In the genomic region with DNA sequence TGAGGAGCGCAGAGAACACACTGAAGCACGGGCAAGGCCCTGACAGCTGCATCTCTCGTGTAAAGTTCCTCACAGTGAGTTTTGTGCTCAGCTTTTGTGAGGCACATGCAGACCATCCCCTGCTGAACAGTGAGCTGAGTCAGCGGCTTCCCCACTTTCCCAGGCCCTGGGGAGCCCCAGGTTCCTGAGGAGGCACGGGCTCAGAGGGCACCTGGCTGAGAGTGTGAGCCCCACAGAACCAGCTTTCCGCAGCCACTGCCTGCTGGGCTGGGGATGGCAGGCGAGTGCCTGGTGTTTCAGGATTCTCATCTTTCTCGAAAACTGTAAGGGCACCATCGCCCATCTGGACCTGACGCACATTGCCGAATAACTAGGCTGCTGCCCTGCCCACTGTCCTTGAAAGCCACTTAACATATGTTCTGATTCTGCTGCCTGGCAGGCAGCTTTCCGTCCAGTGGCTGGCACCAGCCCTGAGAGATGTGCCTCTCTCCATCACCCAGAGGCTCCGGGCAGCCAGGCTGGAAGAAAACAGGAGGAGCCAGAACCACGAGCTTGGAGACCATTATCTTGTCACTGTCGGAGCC, we compare ENCODE assay signal across 27 cellular contexts.
DNase-seq lines count a peak whose midpoint lies in the region; ATAC-seq, FAIRE-seq and TF ChIP-seq lines count a peak whose summit lies in the region.
"Had no signal": no experiment of that assay in that cellular context is flagged by ENCODE, and none has a peak within 500 bp of the region (broad histone marks: within the 10 kb centered on the region; RNA-seq: fewer than 3 reads in every experiment).

No MANE protein-coding gene starts in this region.

- H3K27ac Mint-ChIP-seq in osteocyte (ENCODE audit: unreplicated experiment) = no peak overlapping the region
- H3K27ac Mint-ChIP-seq: B cell; CD8-positive, alpha-beta T cell had no signal

- no peak overlapping the region for H3K23ac ChIP-seq in H1 (ENCODE audit: insufficient read length)

- no peaks in the 10 kb centered on the region for H3K9me3 Mint-ChIP-seq in osteocyte (ENCODE audit: unreplicated experiment)
- H3K9me3 Mint-ChIP-seq: CD8-positive, alpha-beta T cell had no signal

- TF ChIP-seq EP300 in H1 (IDR thresholded peaks at IDR 0.05; ENCODE audit: borderline replicate concordance in 1 of 2, low read depth in 2 of 2, low read length in 2 of 2) = no peak

- 89% methylated on average over 15 of the region's 15 CpGs; no CpG with 5 or more reads in 1 of the 2 experiments for WGBS in H1 (ENCODE audit: extremely low coverage in 1 of 2, insufficient coverage in 1 of 2, insufficient read length in 1 of 2, insufficient replicate concordance in 2 of 2, low coverage in 1 of 2, low lambda C conversion rate in 2 of 2, missing lambda C conversion rate in 1 of 2), 2 experiments

- H2BK12ac ChIP-seq in H1 (ENCODE audit: low read depth, low read length) = peak overlapping the region; percentile 75; the same call in 1 of the 2 replicates

- DNase-seq in H1 (ENCODE audit: low read depth in 1 of 2, low spot score in 2 of 2) (peak in 1 of 2 experiments; percentile 43), lower lobe of right lung (no peak), osteocyte (ENCODE audit: extremely low spot score, unreplicated experiment) (peak; percentile 80), NCI-H510A (lab: John Stamatoyannopoulos, UW) (no peak), cortex of kidney (lab: John Stamatoyannopoulos, UW) (no peak), retina (no peak)
- DNase-seq: Caco-2; CD8-positive, alpha-beta T cell; DMS 273 treated with DMSO at 0.1 percent for 48 hours; DMS79; EL; GDM1; GOT3; HCEC 1CT; MM.1S; NCI-H2029; NCI-H2227 treated with DMSO at 0.1 percent for 48 hours; NCI-H69; SIG-M5; SK-N-SH had no signal

- no peak overlapping the region for H3K56ac ChIP-seq in H1 (replicated peaks; ENCODE audit: insufficient read length, low read depth, low read length)

- no peaks in the 10 kb centered on the region for H3K36me3 Mint-ChIP-seq in osteocyte (ENCODE audit: unreplicated experiment)
- H3K36me3 Mint-ChIP-seq: CD8-positive, alpha-beta T cell; IgD-negative memory B cell had no signal

- no peak for TF ChIP-seq CTCF in H1 (IDR thresholded peaks at IDR 0.05; ENCODE audit: control extremely low read depth in 1 of 3, insufficient read depth in 1 of 3, low read depth in 1 of 3, low read length in 3 of 3)
- TF ChIP-seq CTCF in lower lobe of right lung (IDR thresholded peaks at IDR 0.05) = no peak
- no peak for TF ChIP-seq CTCF in osteocyte (IDR thresholded peaks at IDR 0.05)

- no peaks in the 10 kb centered on the region for H3K79me1 ChIP-seq in H1 (ENCODE audit: low read depth, low read length)

- CTCF ChIA-PET in H1 (lab: Charles Lee; ENCODE audit: partially characterized antibody) = interaction anchor here (0.6 to 4.7 kb wide), 10 partner anchors 9 to 277 kb away, joined by 3 to 31 read pairs (median 4); no protein-coding TSS in a partner anchor

- no peak for TF ChIP-seq POLR2A in H1 (IDR thresholded peaks at IDR 0.05; ENCODE audit: control extremely low read depth in 1 of 2, low read depth in 2 of 2, low read length in 2 of 2)

- no peaks in the 10 kb centered on the region for H3K79me2 ChIP-seq in H1 (ENCODE audit: control insufficient read depth in 1 of 2, insufficient read depth in 2 of 2, low read length in 2 of 2)

- H3K4me1 ChIP-seq in H1 (replicated peaks in 1 of 4; ENCODE audit: control insufficient read depth in 3 of 4, insufficient read depth in 4 of 4, low read length in 3 of 4) (peaks cover 0 to 15% (median 6%) of the 10 kb centered on the region in 4 experiments; a peak in 6 of 7 replicates), lower lobe of right lung (peaks cover 7% of the 10 kb centered on the region)
- H3K4me1 ChIP-seq: Caco-2 had no signal

- H4K20me1 ChIP-seq in H1 (replicated peaks in 1 of 2; ENCODE audit: control insufficient read depth in 1 of 2, insufficient read depth in 2 of 2, low read length in 2 of 2) = peaks cover 0 to 3% of the 10 kb centered on the region in 2 experiments

- H3K18ac ChIP-seq in H1 (ENCODE audit: extremely low read depth, low read length) = no peak overlapping the region

- H3K4me3 Mint-ChIP-seq in osteocyte (ENCODE audit: unreplicated experiment) = no peak overlapping the region
- H3K4me3 Mint-ChIP-seq: B cell; CD8-positive, alpha-beta T cell; IgD-negative memory B cell had no signal

- no peak for ATAC-seq in lower lobe of right lung
- no peak for ATAC-seq in GM21825 (IDR thresholded peaks at IDR 0.05; ENCODE audit: unreplicated experiment)
- ATAC-seq: CD8-positive, alpha-beta T cell; GM12878 had no signal

- H2BK120ac ChIP-seq in H1 (replicated peaks; ENCODE audit: low read depth, low read length) = no peak overlapping the region

- H4K8ac ChIP-seq in H1 (ENCODE audit: extremely low read depth, insufficient read depth, low read length) = peak overlapping the region; percentile 57

- no peak overlapping the region for H3K9ac ChIP-seq in H1 (replicated peaks in 1 of 4; ENCODE audit: extremely low read depth in 1 of 4, low read depth in 3 of 4, low read length in 3 of 4)
- H3K9ac ChIP-seq: KMS-11, SK-N-SH had no signal

- H3K4ac ChIP-seq in H1 (replicated peaks; ENCODE audit: insufficient read length, low read depth, low read length) = no peak overlapping the region

- no peaks in the 10 kb centered on the region for H3K4me1 Mint-ChIP-seq in osteocyte (ENCODE audit: unreplicated experiment)
- H3K4me1 Mint-ChIP-seq: B cell had no signal

- H3K4me2 ChIP-seq in H1 (ENCODE audit: insufficient read depth in 1 of 2, low read depth in 2 of 2, low read length in 2 of 2) = no peak overlapping the region
- H3K4me2 ChIP-seq: KMS-11, SK-N-SH had no signal

- POLR2A ChIA-PET in H1 (lab: Charles Lee; ENCODE audit: partially characterized antibody) = interaction anchor here (1.2 kb wide), 1 partner anchor 13 kb away, joined by 3 read pairs; no protein-coding TSS in a partner anchor

- no peak for TF ChIP-seq RAD21 in H1 (IDR thresholded peaks at IDR 0.05 in 1 of 2, conservative IDR thresholded peaks at IDR 0.05 in 1 of 2; ENCODE audit: low read depth in 2 of 2, low read length in 2 of 2)

- intact Hi-C loops in lower lobe of right lung (cut with DNase I) = no loop called here

- FAIRE-seq in H1 (lab: Jason Lieb, UNC) = no peak
- FAIRE-seq: GM12878 had no signal

- H3K14ac ChIP-seq in H1 (ENCODE audit: insufficient read length) = no peak overlapping the region

- H3K27me3 ChIP-seq in H1 (replicated peaks in 1 of 4; ENCODE audit: control insufficient read depth in 3 of 4, extremely low read depth in 1 of 4, insufficient read depth in 3 of 4, low read length in 3 of 4) (peaks cover 0 to 2% (median 0%) of the 10 kb centered on the region in 4 experiments; a peak in 1 of 7 replicates), lower lobe of right lung (ENCODE audit: low read depth) (peaks cover 5% of the 10 kb centered on the region)
- H3K27me3 ChIP-seq: Peyer's patch had no signal

- H3K36me3 ChIP-seq in H1 (ENCODE audit: control insufficient read depth in 2 of 4, insufficient read depth in 4 of 4, low read length in 3 of 4) (no peaks in the 10 kb centered on the region), lower lobe of right lung (no peaks in the 10 kb centered on the region)
- H3K36me3 ChIP-seq: Peyer's patch had no signal

- H2AK5ac ChIP-seq in H1 (ENCODE audit: low read depth, low read length) = no peak overlapping the region

- peaks cover 47% of the 10 kb centered on the region for H3K27me3 Mint-ChIP-seq in osteocyte (ENCODE audit: unreplicated experiment)

- H3K4me3 ChIP-seq in H1 (ENCODE audit: extremely low read depth in 1 of 4, insufficient read depth in 2 of 4, low read depth in 3 of 4, low read length in 4 of 4) = no peak overlapping the region
- H3K4me3 ChIP-seq in lower lobe of right lung = no peak overlapping the region
- H3K4me3 ChIP-seq: GM12878, Peyer's patch had no signal

- peaks cover 6% of the 10 kb centered on the region in 2 experiments; a peak in 2 of 4 replicates for H3K9me3 ChIP-seq in H1 (ENCODE audit: insufficient read depth in 2 of 2, low read depth in 1 of 2, low read length in 1 of 2)
- no peaks in the 10 kb centered on the region for H3K9me3 ChIP-seq in lower lobe of right lung
- H3K9me3 ChIP-seq: Caco-2, Peyer's patch, SK-N-SH had no signal

- H2BK20ac ChIP-seq in H1 (ENCODE audit: low read length) = no peak overlapping the region

- no peak overlapping the region for H2AFZ ChIP-seq in H1 (ENCODE audit: low read length)

- no peak overlapping the region for H4K91ac ChIP-seq in H1 (replicated peaks; ENCODE audit: insufficient read length, low read length)

- H2BK5ac ChIP-seq in H1 (ENCODE audit: low read depth, low read length) = no peak overlapping the region

- H3K23me2 ChIP-seq in H1 (ENCODE audit: low read depth, low read length) = peaks cover 6% of the 10 kb centered on the region; the same call in 1 of the 2 replicates

- H2BK15ac ChIP-seq in H1 (ENCODE audit: low read length) = no peak overlapping the region

- no peak overlapping the region for H4K5ac ChIP-seq in H1 (ENCODE audit: insufficient read length, low read depth, low read length)

- no peak overlapping the region for H3K27ac ChIP-seq in H1 (ENCODE audit: low read depth, low read length)
- H3K27ac ChIP-seq in lower lobe of right lung = peak overlapping the region; percentile 58
- H3K27ac ChIP-seq: C4-2B, KMS-11 had no signal
